ENCODE assay signal across 1 cellular context in genomic region chr9:34334337-34334824, GRCh38.
TF ChIP-seq lines count a peak whose summit lies in the region.

No MANE protein-coding gene starts in this region.

TF ChIP-seq in HepG2, 621 proteins besides CTCF, POLR2A, EP300 and RAD21 (continued from another document and continues in another):
- TF ChIP-seq ZNF652 (CRISPR knock-in tag; IDR thresholded peaks at IDR 0.05; ENCODE audit: borderline replicate concordance, low read depth) (peak; percentile 86), ISL2 (CRISPR knock-in tag; IDR thresholded peaks at IDR 0.05) (0 out of 2 replicates have a peak, but pooled peaks have one; percentile 47), ISX (CRISPR knock-in tag; conservative IDR thresholded peaks at IDR 0.05) (no peak), HCFC1 (IDR thresholded peaks at IDR 0.05; ENCODE audit: low read depth, low read length) (no peak), ZNF703 (CRISPR knock-in tag; IDR thresholded peaks at IDR 0.05; ENCODE audit: borderline replicate concordance) (no peak), PHB2 (IDR thresholded peaks at IDR 0.05; ENCODE audit: partially characterized antibody) (no peak), IKZF4 (CRISPR knock-in tag; IDR thresholded peaks at IDR 0.05; ENCODE audit: borderline replicate concordance, low read depth, not compliant biosample characterization) (no peak), JARID2 (CRISPR knock-in tag; IDR thresholded peaks at IDR 0.05; ENCODE audit: insufficient replicate concordance) (no peak), ZHX1 (CRISPR knock-in tag; IDR thresholded peaks at IDR 0.05; ENCODE audit: low read depth) (no peak), MED1 (CRISPR knock-in tag; IDR thresholded peaks at IDR 0.05) (0 out of 2 replicates have a peak, but pooled peaks have one; percentile 21), ETS1 (CRISPR knock-in tag; IDR thresholded peaks at IDR 0.05) (no peak), RXRB (CRISPR knock-in tag; IDR thresholded peaks at IDR 0.05; ENCODE audit: borderline replicate concordance) (peak; percentile 29; the same call in 1 of the 2 replicates), PAXIP1 (CRISPR knock-in tag; conservative IDR thresholded peaks at IDR 0.05) (peak; percentile 72), GATAD2A (CRISPR knock-in tag; IDR thresholded peaks at IDR 0.05) (peak; percentile 28; the same call in 1 of the 2 replicates), SALL1 (CRISPR knock-in tag; IDR thresholded peaks at IDR 0.05) (0 out of 2 replicates have a peak, but pooled peaks have one; percentile 9), HOMEZ (CRISPR knock-in tag; IDR thresholded peaks at IDR 0.05; ENCODE audit: low read depth) (no peak), CEBPB (IDR thresholded peaks at IDR 0.05; ENCODE audit: borderline replicate concordance, low read depth, low read length) (no peak), ZNF550 (CRISPR knock-in tag; IDR thresholded peaks at IDR 0.05; ENCODE audit: borderline replicate concordance) (no peak), ZNF251 (CRISPR knock-in tag; IDR thresholded peaks at IDR 0.05) (no peak), ARNTL (CRISPR knock-in tag; IDR thresholded peaks at IDR 0.05) (no peak), ZNF558 (CRISPR knock-in tag; IDR thresholded peaks at IDR 0.05; ENCODE audit: borderline replicate concordance) (no peak), MTA3 (CRISPR knock-in tag; IDR thresholded peaks at IDR 0.05) (no peak), ZFP41 (CRISPR knock-in tag; IDR thresholded peaks at IDR 0.05; ENCODE audit: borderline replicate concordance) (no peak), ZNF326 (CRISPR knock-in tag; IDR thresholded peaks at IDR 0.05; ENCODE audit: borderline replicate concordance) (no peak), FOXP1 (IDR thresholded peaks at IDR 0.05) (no peak), FOXP1 (CRISPR knock-in tag; IDR thresholded peaks at IDR 0.05) (peak; percentile 54; the same call in 1 of the 2 replicates), HDAC6 (IDR thresholded peaks at IDR 0.05; ENCODE audit: low read depth, low read length) (no peak), SOX13 (IDR thresholded peaks at IDR 0.05) (no peak), SOX13 (CRISPR knock-in tag; conservative IDR thresholded peaks at IDR 0.05 in 1 of 2, IDR thresholded peaks at IDR 0.05 in 1 of 2) (peak in 1 of 2 experiments; percentile 84; a peak in 2 of 4 replicates), SOX6 (IDR thresholded peaks at IDR 0.05) (no peak), SOX6 (CRISPR knock-in tag; IDR thresholded peaks at IDR 0.05) (peak; percentile 80), HNF1A (IDR thresholded peaks at IDR 0.05; ENCODE audit: low read depth) (no peak), HNF1A (CRISPR knock-in tag; IDR thresholded peaks at IDR 0.05; ENCODE audit: borderline replicate concordance) (peak; percentile 35; the same call in 1 of the 2 replicates), NFRKB (IDR thresholded peaks at IDR 0.05) (no peak), TBL1XR1 (IDR thresholded peaks at IDR 0.05; ENCODE audit: borderline replicate concordance, low read length, partially characterized antibody) (no peak), AGO1 (IDR thresholded peaks at IDR 0.05; ENCODE audit: low read depth, low read length, poor library complexity, severe bottlenecking) (no peak), ZBTB42 (CRISPR knock-in tag; IDR thresholded peaks at IDR 0.05) (peak; percentile 68; the same call in 1 of the 2 replicates), ZNF615 (CRISPR knock-in tag; IDR thresholded peaks at IDR 0.05; ENCODE audit: borderline replicate concordance) (no peak), ZNF142 (CRISPR knock-in tag; IDR thresholded peaks at IDR 0.05) (no peak), DRAP1 (CRISPR knock-in tag; IDR thresholded peaks at IDR 0.05) (no peak), ZSCAN20 (CRISPR knock-in tag; IDR thresholded peaks at IDR 0.05; ENCODE audit: borderline replicate concordance) (no peak), ZNF691 (CRISPR knock-in tag; IDR thresholded peaks at IDR 0.05; ENCODE audit: borderline replicate concordance, low read depth) (no peak), ZNF713 (CRISPR knock-in tag; IDR thresholded peaks at IDR 0.05) (no peak), NCOA2 (CRISPR knock-in tag; IDR thresholded peaks at IDR 0.05) (0 out of 2 replicates have a peak, but pooled peaks have one; percentile 13), ZNF30 (CRISPR knock-in tag; IDR thresholded peaks at IDR 0.05) (no peak)
